2 cellular contexts compared by ENCODE assay signal in genomic region chr10:50787962-50788361, GRCh38.
A peak's percentile ranks its signal among the peaks of the same experiment; 100 is the strongest.
TF ChIP-seq lines count a peak whose summit lies in the region.
"Not testable (repeated sequence)": the region's sequence is repeated elsewhere in the genome, so short reads cannot be mapped to it uniquely, and the experiment has no call there.

No MANE protein-coding gene starts in this region.

TF ChIP-seq in GM23338, 12 proteins besides CTCF, POLR2A, EP300 and RAD21:
- peak; percentile 36; the same call in 1 of the 2 replicates for TF ChIP-seq ZNF462 (CRISPR knock-in tag; IDR thresholded peaks at IDR 0.05)

TF ChIP-seq in HepG2, 621 proteins besides CTCF, POLR2A, EP300 and RAD21:
- TF ChIP-seq ARID5B (CRISPR knock-in tag; IDR thresholded peaks at IDR 0.05) (0 out of 2 replicates have a peak, but pooled peaks have one; percentile 27), SALL1 (CRISPR knock-in tag; IDR thresholded peaks at IDR 0.05) (0 out of 2 replicates have a peak, but pooled peaks have one; percentile 14), FOXA3 (CRISPR knock-in tag; IDR thresholded peaks at IDR 0.05) (peak; percentile 42; the same call in 1 of the 2 replicates), FOXO1 (CRISPR knock-in tag; IDR thresholded peaks at IDR 0.05) (0 out of 2 replicates have a peak, but pooled peaks have one; percentile 14), ZNF281 (CRISPR knock-in tag; IDR thresholded peaks at IDR 0.05; ENCODE audit: borderline replicate concordance) (peak; percentile 91), IKZF5 (CRISPR knock-in tag; IDR thresholded peaks at IDR 0.05) (0 out of 2 replicates have a peak, but pooled peaks have one; percentile 21), SOX13 (CRISPR knock-in tag; conservative IDR thresholded peaks at IDR 0.05 in 1 of 2, IDR thresholded peaks at IDR 0.05 in 1 of 2) (0 out of 4 replicates have a peak, but pooled peaks of 1 of the 2 experiments have one; percentile 10), FOXA1 (CRISPR knock-in tag; IDR thresholded peaks at IDR 0.05) (peak; percentile 38)
- not testable (repeated sequence) for TF ChIP-seq SOX13, FOXA1 (IDR thresholded peaks at IDR 0.05)
